ENCODE assay signal across 8 cellular contexts in the genomic region with DNA sequence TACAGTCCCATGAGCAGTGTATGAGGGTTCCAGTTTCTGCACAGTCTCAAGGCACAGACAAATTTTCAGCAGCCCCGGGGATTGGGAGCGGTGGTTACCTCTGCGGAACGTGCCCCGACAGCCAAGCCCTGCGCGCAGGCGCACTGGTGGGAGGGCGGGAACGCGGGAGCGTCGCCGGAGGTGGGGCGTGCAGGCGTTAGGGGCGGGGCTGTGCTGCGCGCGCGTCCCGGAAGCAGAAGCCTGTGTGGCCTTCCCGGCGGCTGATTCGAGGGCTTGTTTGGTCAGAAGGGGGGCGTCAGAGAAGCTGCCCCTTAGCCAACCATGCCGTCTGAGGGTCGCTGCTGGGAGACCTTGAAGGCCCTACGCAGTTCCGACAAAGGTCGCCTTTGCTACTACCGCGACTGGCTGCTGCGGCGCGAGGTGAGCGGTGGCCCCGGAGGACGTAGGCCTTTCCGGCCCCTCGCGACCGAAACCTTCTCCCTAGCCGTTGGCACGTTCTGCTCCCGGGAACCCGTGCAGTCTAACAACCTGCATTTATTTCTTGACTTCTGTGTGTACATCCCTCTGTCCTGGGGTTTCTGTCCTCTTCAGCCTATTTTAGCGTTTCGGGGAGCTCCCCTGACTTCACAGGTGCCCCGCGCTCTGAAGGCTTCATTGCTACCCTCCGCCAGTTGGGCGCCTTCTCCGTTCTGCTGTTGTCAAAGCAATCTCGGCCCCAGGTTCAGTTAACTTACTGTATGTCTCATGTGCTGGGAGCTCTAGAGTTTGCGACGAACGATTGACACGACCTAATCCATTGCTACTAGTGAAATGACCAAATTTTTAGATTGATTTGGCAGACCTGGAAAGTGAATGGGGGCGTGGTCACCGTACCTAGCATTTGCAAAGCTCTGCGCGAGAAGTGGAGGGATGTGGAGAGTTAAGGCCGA. TPM values are rescaled to one million over a fixed set of nuclear protein-coding genes. Genes with fewer than 3 reads are reported as not detected.
DNase-seq lines count a peak whose midpoint lies in the region; ATAC-seq and TF ChIP-seq lines count a peak whose summit lies in the region.

A gene with protein sequence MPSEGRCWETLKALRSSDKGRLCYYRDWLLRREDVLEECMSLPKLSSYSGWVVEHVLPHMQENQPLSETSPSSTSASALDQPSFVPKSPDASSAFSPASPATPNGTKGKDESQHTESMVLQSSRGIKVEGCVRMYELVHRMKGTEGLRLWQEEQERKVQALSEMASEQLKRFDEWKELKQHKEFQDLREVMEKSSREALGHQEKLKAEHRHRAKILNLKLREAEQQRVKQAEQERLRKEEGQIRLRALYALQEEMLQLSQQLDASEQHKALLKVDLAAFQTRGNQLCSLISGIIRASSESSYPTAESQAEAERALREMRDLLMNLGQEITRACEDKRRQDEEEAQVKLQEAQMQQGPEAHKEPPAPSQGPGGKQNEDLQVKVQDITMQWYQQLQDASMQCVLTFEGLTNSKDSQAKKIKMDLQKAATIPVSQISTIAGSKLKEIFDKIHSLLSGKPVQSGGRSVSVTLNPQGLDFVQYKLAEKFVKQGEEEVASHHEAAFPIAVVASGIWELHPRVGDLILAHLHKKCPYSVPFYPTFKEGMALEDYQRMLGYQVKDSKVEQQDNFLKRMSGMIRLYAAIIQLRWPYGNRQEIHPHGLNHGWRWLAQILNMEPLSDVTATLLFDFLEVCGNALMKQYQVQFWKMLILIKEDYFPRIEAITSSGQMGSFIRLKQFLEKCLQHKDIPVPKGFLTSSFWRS (plus strand): TSS at position 235 of the 929 bp plus-strand sequence. CDS start 87 bp downstream, at position 322.

- H3K4me3 ChIP-seq in parathyroid adenoma (ENCODE audit: low read depth, low read length) (peak within 1 kb of the TSS; percentile 92), tibial artery (peak within 1 kb of the TSS; percentile 87 to 88)

- intact Hi-C loops in Right ventricle myocardium superior (cut with DNase I), result no loop called here
- intact Hi-C loops in tibial artery (cut with DNase I; ENCODE audit: low total_unique reads), result loop anchor here (5.0 kb wide), 1 partner anchor 47 kb away; a partner anchor contains a TSS

- H3K9me3 ChIP-seq in parathyroid adenoma (ENCODE audit: control insufficient read depth, low read length) (no peaks in the 10 kb centered on the region), tibial artery (no peaks in the 10 kb centered on the region)

- peak; percentile 5 for TF ChIP-seq CTCF in GM12873 (IDR thresholded peaks at IDR 0.05; ENCODE audit: insufficient read depth, low read depth, low read length, missing control alignments)
- no peak for TF ChIP-seq CTCF in parathyroid adenoma (IDR thresholded peaks at IDR 0.05)
- no peak for TF ChIP-seq CTCF in tibial artery (IDR thresholded peaks at IDR 0.05)

- H3K79me2 ChIP-seq in parathyroid adenoma, result peaks cover 3% of the 10 kb centered on the region

- H3K4me1 ChIP-seq in parathyroid adenoma, result no peaks in the 10 kb centered on the region
- H3K4me1 ChIP-seq in tibial artery, result peaks cover 0 to 39% (median 25%) of the 10 kb centered on the region in 4 donors

- H2AFZ ChIP-seq in parathyroid adenoma, result peak within 1 kb of the TSS; percentile 81

- H3K27ac ChIP-seq in parathyroid adenoma, result peak within 1 kb of the TSS; percentile 59
- peak within 1 kb of the TSS; percentile 83 to 88 for H3K27ac ChIP-seq in tibial artery

- peak within 1 kb of the TSS; percentile 61 for H3K4me2 ChIP-seq in parathyroid adenoma (ENCODE audit: low read length)

- peak; percentile 83 for ATAC-seq in HG02763 (IDR thresholded peaks at IDR 0.05; ENCODE audit: unreplicated experiment)
- peak; percentile 100 for ATAC-seq in Right ventricle myocardium superior (ENCODE audit: poor library complexity)

- H3K27me3 ChIP-seq in parathyroid adenoma (ENCODE audit: control insufficient read depth, insufficient read depth, low read length) (no peaks in the 10 kb centered on the region), tibial artery (no peaks in the 10 kb centered on the region)

- H3K9ac ChIP-seq in parathyroid adenoma, result no peak within 1 kb of the TSS

- no peaks in the 10 kb centered on the region for H3K36me3 ChIP-seq in parathyroid adenoma (ENCODE audit: control insufficient read depth, insufficient read depth, low read length)
- peaks cover 3 to 33% (median 10%) of the 10 kb centered on the region in 3 donors for H3K36me3 ChIP-seq in tibial artery

- peak; percentile 70 for DNase-seq in NCI-H1417 treated with DMSO at 0.1 percent for 48 hours (lab: John Stamatoyannopoulos, UW)
- peak; percentile 74 to 90 for DNase-seq in SW 1271 (lab: John Stamatoyannopoulos, UW)
- DNase-seq in activated naive CD8-positive, alpha-beta T cell treated with anti-CD3 and anti-CD28 coated beads, Interleukin-2, amount 50 U/mL, for 16 hours (ENCODE audit: low read depth, low spot score), result peak; percentile 89
- peak; percentile 98 for DNase-seq in Right ventricle myocardium superior
- peak; percentile 93 to 96 for DNase-seq in tibial artery

RNA-seq across cellular contexts. Expression of the gene that starts here (rescaled TPM):
- total RNA-seq in Right ventricle myocardium superior, result 18.7 TPM

Comparison
In these comparisons a context has a peak if more than half of its experiments do, and no peak if none do; other contexts are left out.
1. Peak in every context shown above with its lines: DNase-seq, ATAC-seq, H3K4me3 ChIP-seq and H3K27ac ChIP-seq.